ENCODE assay signal across 13 cellular contexts in the genomic region with DNA sequence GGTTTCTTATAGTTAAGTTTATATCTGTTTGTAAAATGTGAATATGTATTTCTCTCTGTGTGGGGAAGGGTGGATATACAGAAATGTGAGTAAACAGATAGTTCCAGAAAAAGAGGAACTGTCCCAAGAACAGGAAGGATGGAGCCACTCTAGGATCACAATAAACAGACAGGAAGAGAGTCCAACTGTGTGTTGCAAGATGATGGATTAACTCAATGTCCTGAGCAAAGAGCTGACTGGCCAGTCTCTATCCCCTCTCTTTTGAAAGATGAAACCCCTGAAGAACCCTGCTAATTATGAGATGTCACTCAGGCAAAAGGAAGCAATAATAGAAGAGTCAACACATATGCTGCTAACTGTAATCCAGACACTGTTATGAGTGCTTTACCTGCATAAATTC.
DNase-seq lines count a peak whose midpoint lies in the region; ATAC-seq and TF ChIP-seq lines count a peak whose summit lies in the region.
"Had no signal": no experiment of that assay in that cellular context is flagged by ENCODE, and none has a peak within 500 bp of the region (broad histone marks: within the 10 kb centered on the region; RNA-seq: fewer than 3 reads in every experiment).

No MANE protein-coding gene starts in this region.

- ATAC-seq in gastrocnemius medialis = peak; percentile 52 to 86
- ATAC-seq in left lung = no peak
- ATAC-seq: activated T-cell treated with anti-CD3 and anti-CD28 coated beads, Interleukin-2, amount 50 U/mL, for 72 hours; natural killer cell had no signal

- H3K27ac ChIP-seq in gastrocnemius medialis (peak overlapping the region; percentile 55 to 70 (median 61)), left lung (peak overlapping the region in 1 of 2 donors; percentile 49)

- H3K9me3 ChIP-seq in gastrocnemius medialis (no peaks in the 10 kb centered on the region), left lung (no peaks in the 10 kb centered on the region)
- H3K9me3 ChIP-seq: adrenal gland had no signal

- in situ Hi-C loops in gastrocnemius medialis (cut with MboI; ENCODE audit: low sequenced_read_pairs in 4 of 4) = no loop called here

- intact Hi-C loops in gastrocnemius medialis (cut with DNase I; ENCODE audit: low total_unique reads) = loop anchor here (10.0 kb wide), 1 partner anchor 163 kb away; no protein-coding TSS in a partner anchor
- intact Hi-C loops in left lung (cut with DNase I) = no loop called here

- no peaks in the 10 kb centered on the region for H3K27me3 ChIP-seq in gastrocnemius medialis
- no peaks in the 10 kb centered on the region for H3K27me3 ChIP-seq in left lung
- H3K27me3 ChIP-seq: adrenal gland had no signal

- peak in 2 of 3 experiments; percentile 10 to 18 for DNase-seq in NCI-H1417 (lab: John Stamatoyannopoulos, UW)
- DNase-seq in NCI-H1417 treated with DMSO at 0.1 percent for 48 hours (lab: John Stamatoyannopoulos, UW) = no peak
- peak; percentile 15 for DNase-seq in NCI-H524 treated with DMSO at 0.1 percent for 48 hours (lab: John Stamatoyannopoulos, UW)
- peak; percentile 6 for DNase-seq in fibroblast of mammary gland (ENCODE audit: low read depth)
- DNase-seq in gastrocnemius medialis = no peak
- DNase-seq in left lung = no peak
- no peak for DNase-seq in stimulated activated CD4-positive, alpha-beta T cell treated with anti-CD3 and anti-CD28 coated beads, Interleukin-1b, Interleukin-23, amount 100 ng/mL, for 48 hours
- DNase-seq in foreskin melanocyte = no peak
- DNase-seq: activated CD4-positive, alpha-beta T cell treated with anti-CD3 and anti-CD28 coated beads, Interleukin-2, amount 50 U/mL, for 1 hour; activated T-cell treated with anti-CD3 and anti-CD28 coated beads, Interleukin-2, amount 50 U/mL, for 72 hours; adrenal gland; natural killer cell; RPMI8226 had no signal

- peaks cover 55 to 57% of the 10 kb centered on the region in 2 donors for H3K4me1 ChIP-seq in gastrocnemius medialis
- peaks cover 0 to 20% of the 10 kb centered on the region in 2 donors for H3K4me1 ChIP-seq in left lung

- TF ChIP-seq CTCF in fibroblast of mammary gland (conservative IDR thresholded peaks at IDR 0.05; ENCODE audit: control insufficient read depth, insufficient read depth, low read depth, low read length) (no peak), gastrocnemius medialis (IDR thresholded peaks at IDR 0.05 in 4 of 5, conservative IDR thresholded peaks at IDR 0.05 in 1 of 5) (no peak), left lung (IDR thresholded peaks at IDR 0.05) (no peak)

- no peak for TF ChIP-seq POLR2A in gastrocnemius medialis (IDR thresholded peaks at IDR 0.05)

- H3K4me3 ChIP-seq in fibroblast of mammary gland (ENCODE audit: control insufficient read depth, low read depth, low read length) (no peak overlapping the region), gastrocnemius medialis (no peak overlapping the region), left lung (no peak overlapping the region)
- H3K4me3 ChIP-seq: adrenal gland had no signal

- H3K36me3 ChIP-seq in gastrocnemius medialis (no peaks in the 10 kb centered on the region), left lung (no peaks in the 10 kb centered on the region)
- H3K36me3 ChIP-seq: adrenal gland had no signal

Comparison
In these comparisons a context has a peak if more than half of its experiments do, and no peak if none do; other contexts are left out.
1. DNase-seq: peak in NCI-H1417 (2 of 3), NCI-H524 treated with DMSO at 0.1 percent for 48 hours (single experiment) and fibroblast of mammary gland (single experiment); none in NCI-H1417 treated with DMSO at 0.1 percent for 48 hours (single experiment), gastrocnemius medialis (0 of 2), left lung (0 of 2), stimulated activated CD4-positive, alpha-beta T cell treated with anti-CD3 and anti-CD28 coated beads, Interleukin-1b, Interleukin-23, amount 100 ng/mL, for 48 hours (single experiment) and foreskin melanocyte (single experiment).